Comparison of ENCODE assay signal across 8 cellular contexts in the genomic region with DNA sequence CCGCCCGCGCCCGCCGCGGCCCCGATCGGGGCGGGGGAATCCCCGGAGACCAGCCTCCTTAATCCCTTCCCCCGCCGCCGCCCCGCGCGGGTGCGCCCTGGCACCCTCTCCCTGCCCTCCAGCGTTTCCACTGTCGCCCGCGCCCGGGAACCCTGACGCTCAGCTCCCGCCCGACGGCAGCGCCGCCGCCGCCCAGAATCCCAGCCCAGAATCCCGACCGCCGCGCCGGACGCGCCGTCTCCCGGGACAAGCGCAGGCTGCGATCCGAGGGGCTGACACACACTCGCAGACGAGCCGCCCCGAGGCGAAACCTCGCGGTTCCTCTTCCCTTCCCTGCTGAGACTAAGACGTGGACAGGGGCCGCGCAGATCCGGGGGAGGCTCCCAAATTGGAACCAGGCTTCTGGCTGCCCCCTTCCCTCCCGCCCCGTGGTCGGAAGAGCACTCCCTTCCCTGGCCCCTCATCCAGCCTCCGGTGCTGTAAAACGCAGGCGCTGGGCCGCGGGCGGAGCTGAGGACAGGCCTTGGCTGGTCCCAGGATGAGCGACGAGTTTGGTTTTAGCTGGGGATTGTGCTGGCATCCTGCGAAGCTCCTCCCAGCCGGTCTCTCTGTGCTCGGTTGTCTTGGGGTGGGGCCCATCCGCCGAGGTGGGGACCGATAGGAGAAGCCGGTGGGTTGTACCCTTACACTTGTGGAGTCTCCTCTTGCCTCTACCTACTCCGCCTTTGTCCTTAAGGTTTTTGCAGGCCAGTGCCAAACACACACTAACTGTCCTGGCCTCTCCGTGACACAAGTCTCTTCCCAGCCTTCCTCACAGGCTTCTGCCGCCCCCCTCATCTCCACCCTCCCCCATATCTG. TPM values are rescaled to one million over a fixed set of nuclear protein-coding genes. Genes with fewer than 3 reads are reported as not detected.
A peak's percentile ranks its signal among the peaks of the same experiment; 100 is the strongest.
DNase-seq lines count a peak whose midpoint lies in the region; ATAC-seq lines count a peak whose summit lies in the region.

No MANE protein-coding gene starts in this region.

- peak overlapping the region; percentile 74 for H3K27ac ChIP-seq in trophoblast cell (ENCODE audit: low read depth, low read length)

- peaks cover 13% of the 10 kb centered on the region for H3K27me3 Mint-ChIP-seq in activated CD4-positive, alpha-beta T cell treated with anti-CD3 and anti-CD28 coated beads for 36 hours
- H3K27me3 Mint-ChIP-seq in activated naive CD8-positive, alpha-beta T cell treated with anti-CD3 and anti-CD28 coated beads, Interleukin-2, amount 10 ng/mL, durations not matched to agents 7 days and 5 days, result peaks cover 32% of the 10 kb centered on the region

- H2AK5ac ChIP-seq in trophoblast cell (ENCODE audit: low read length), result peak overlapping the region; percentile 84

- POLR2A ChIA-PET in activated CD4-positive, alpha-beta T cell treated with anti-CD3 and anti-CD28 coated beads for 36 hours (lab: Charles Lee), result interaction anchor here (2.0 kb wide), 1 partner anchor 22 kb away, joined by 6 read pairs; a partner anchor contains a TSS
- POLR2A ChIA-PET in activated naive CD8-positive, alpha-beta T cell treated with anti-CD3 and anti-CD28 coated beads, Interleukin-2, amount 10 ng/mL, durations not matched to agents 7 days and 5 days (lab: Charles Lee), result interaction anchor here (1.5 to 1.7 kb wide), 2 partner anchors 22 to 28 kb away, joined by 5 to 7 read pairs; a partner anchor contains a TSS

- H4K91ac ChIP-seq in trophoblast cell (ENCODE audit: low read depth, low read length), result peak overlapping the region; percentile 63

- ATAC-seq in activated CD4-positive, alpha-beta T cell treated with anti-CD3 and anti-CD28 coated beads for 36 hours, result peak; percentile 49
- ATAC-seq in activated naive CD8-positive, alpha-beta T cell treated with anti-CD3 and anti-CD28 coated beads, Interleukin-2, amount 10 ng/mL, durations not matched to agents 7 days and 5 days (ENCODE audit: low read depth), result peak; percentile 28

- H2BK12ac ChIP-seq in trophoblast cell (ENCODE audit: low read length), result peak overlapping the region; percentile 42

- peak overlapping the region; percentile 97 for H4K12ac ChIP-seq in trophoblast cell (ENCODE audit: low read depth, low read length)

- in situ Hi-C loops in HAP-1 (cut with MboI; ENCODE audit: low sequenced_read_pairs), result no loop called here

- H3K36me3 ChIP-seq in HAP-1 (replicated peaks) (0 out of 2 replicates have a peak, but pooled peaks cover 5% of the 10 kb centered on the region), trophoblast cell (ENCODE audit: control insufficient read depth in 1 of 2, insufficient read depth in 2 of 2, low read length in 2 of 2) (peaks cover 10 to 14% of the 10 kb centered on the region in 2 experiments)

- H3K9me3 Mint-ChIP-seq in activated CD4-positive, alpha-beta T cell treated with anti-CD3 and anti-CD28 coated beads for 36 hours (ENCODE audit: low read depth), result no peaks in the 10 kb centered on the region
- H3K9me3 Mint-ChIP-seq in activated naive CD8-positive, alpha-beta T cell treated with anti-CD3 and anti-CD28 coated beads, Interleukin-2, amount 10 ng/mL, durations not matched to agents 7 days and 5 days, result no peaks in the 10 kb centered on the region

- WGBS in trophoblast cell (ENCODE audit: extremely low coverage, insufficient coverage, insufficient read length), result no CpG with 5 or more reads among the region's 74 CpGs

- H3K4me2 ChIP-seq in trophoblast cell (ENCODE audit: low read length), result peak overlapping the region; percentile 98

- H3K4me3 ChIP-seq in HAP-1, result peak overlapping the region; percentile 53
- peak overlapping the region; percentile 93 for H3K4me3 ChIP-seq in trophoblast cell (ENCODE audit: low read depth, low read length)

- H4K8ac ChIP-seq in trophoblast cell (ENCODE audit: low read depth, low read length), result peak overlapping the region; percentile 90

- peak; percentile 51 for DNase-seq in activated CD4-positive, alpha-beta T cell treated with anti-CD3 and anti-CD28 coated beads for 36 hours
- DNase-seq in activated CD4-positive, alpha-beta T cell treated with anti-CD3 and anti-CD28 coated beads, Interleukin-2, amount 50 U/mL, for 4 hours, result no peak
- DNase-seq in HAP-1 (ENCODE audit: low spot score in 2 of 2) (peak; percentile 64 to 84), MV-4-11 (lab: John Stamatoyannopoulos, UW) (peak; percentile 77), cardiac septum (ENCODE audit: low spot score) (peak; percentile 84), trophoblast cell (peak; percentile 75 to 78), NCI-H2196 treated with DMSO at 0.1 percent for 48 hours (lab: John Stamatoyannopoulos, UW; ENCODE audit: unreplicated experiment) (no peak)
- DNase-seq in activated naive CD8-positive, alpha-beta T cell treated with anti-CD3 and anti-CD28 coated beads, Interleukin-2, amount 10 ng/mL, durations not matched to agents 7 days and 5 days, result peak; percentile 44

- CTCF ChIA-PET in activated CD4-positive, alpha-beta T cell treated with anti-CD3 and anti-CD28 coated beads for 36 hours (lab: Charles Lee), result interaction anchor here (0.8 to 14.7 kb wide), 6 partner anchors 13 to 35 kb away, joined by 3 to 384 read pairs (median 6); a partner anchor contains a TSS

- no peaks in the 10 kb centered on the region for H3K27me3 ChIP-seq in HAP-1 (ENCODE audit: low read depth)
- no peaks in the 10 kb centered on the region for H3K27me3 ChIP-seq in trophoblast cell (ENCODE audit: insufficient read depth, low read length)

- H3K14ac ChIP-seq in trophoblast cell (ENCODE audit: low read length), result peak overlapping the region; percentile 97

- no peak overlapping the region for H3K27ac Mint-ChIP-seq in activated CD4-positive, alpha-beta T cell treated with anti-CD3 and anti-CD28 coated beads for 36 hours
- H3K27ac Mint-ChIP-seq in activated naive CD8-positive, alpha-beta T cell treated with anti-CD3 and anti-CD28 coated beads, Interleukin-2, amount 10 ng/mL, durations not matched to agents 7 days and 5 days, result peak overlapping the region; percentile 38

- H2BK5ac ChIP-seq in trophoblast cell (ENCODE audit: low read depth, low read length, poor library complexity), result peak overlapping the region; percentile 61

- peaks cover 12% of the 10 kb centered on the region for H3K79me2 ChIP-seq in trophoblast cell (ENCODE audit: control insufficient read depth, insufficient read depth, low read length, poor library complexity)

- H3K4me1 Mint-ChIP-seq in activated CD4-positive, alpha-beta T cell treated with anti-CD3 and anti-CD28 coated beads for 36 hours, result peaks cover 11% of the 10 kb centered on the region
- H3K4me1 Mint-ChIP-seq in activated naive CD8-positive, alpha-beta T cell treated with anti-CD3 and anti-CD28 coated beads, Interleukin-2, amount 10 ng/mL, durations not matched to agents 7 days and 5 days, result peaks cover 8% of the 10 kb centered on the region

- H2BK120ac ChIP-seq in trophoblast cell (ENCODE audit: insufficient read depth, low read length, poor library complexity), result peak overlapping the region; percentile 81

- peak overlapping the region; percentile 81 for H3K9ac ChIP-seq in trophoblast cell (ENCODE audit: low read length)

- H3K4ac ChIP-seq in trophoblast cell (ENCODE audit: low read depth, low read length), result peak overlapping the region; percentile 75

- peak overlapping the region; percentile 79 for H3K4me3 Mint-ChIP-seq in activated CD4-positive, alpha-beta T cell treated with anti-CD3 and anti-CD28 coated beads for 36 hours
- H3K4me3 Mint-ChIP-seq in activated naive CD8-positive, alpha-beta T cell treated with anti-CD3 and anti-CD28 coated beads, Interleukin-2, amount 10 ng/mL, durations not matched to agents 7 days and 5 days, result peak overlapping the region; percentile 99

- peaks cover 14% of the 10 kb centered on the region for H3K79me1 ChIP-seq in trophoblast cell (ENCODE audit: low read length)

- H3K23ac ChIP-seq in trophoblast cell (ENCODE audit: low read length), result no peak overlapping the region

- H3K4me1 ChIP-seq in HAP-1 (peaks cover 12% of the 10 kb centered on the region), trophoblast cell (ENCODE audit: control insufficient read depth in 1 of 2, insufficient read depth in 2 of 2, low read length in 2 of 2) (peaks cover 11 to 27% of the 10 kb centered on the region in 2 experiments)

- intact Hi-C loops in activated CD4-positive, alpha-beta T cell treated with anti-CD3 and anti-CD28 coated beads for 36 hours (cut with DNase I, micrococcal nuclease), result loop anchor here (1.0 kb wide), 2 partner anchors 23 to 27 kb away; a partner anchor contains a TSS
- intact Hi-C loops in cardiac septum (cut with DNase I), result no loop called here

- peak overlapping the region; percentile 97 for H3K18ac ChIP-seq in trophoblast cell (ENCODE audit: low read length)

- H3K9me3 ChIP-seq in HAP-1 (no peaks in the 10 kb centered on the region), trophoblast cell (ENCODE audit: insufficient read depth, low read depth, low read length) (no peaks in the 10 kb centered on the region)

- H2AFZ ChIP-seq in trophoblast cell (ENCODE audit: insufficient read depth, low read length, poor library complexity), result peak overlapping the region; percentile 80

- H3K36me3 Mint-ChIP-seq in activated CD4-positive, alpha-beta T cell treated with anti-CD3 and anti-CD28 coated beads for 36 hours (ENCODE audit: low read depth), result no peaks in the 10 kb centered on the region
- H3K36me3 Mint-ChIP-seq in activated naive CD8-positive, alpha-beta T cell treated with anti-CD3 and anti-CD28 coated beads, Interleukin-2, amount 10 ng/mL, durations not matched to agents 7 days and 5 days, result no peaks in the 10 kb centered on the region

RNA-seq across cellular contexts. Expression of a gene that starts 1.1 kb away (rescaled TPM):
- total RNA-seq in activated CD4-positive, alpha-beta T cell treated with anti-CD3 and anti-CD28 coated beads for 36 hours, result 1 to 10 TPM; 1.8 to 1.9 TPM
- 1 to 10 TPM; 2.6 to 3.3 TPM for total RNA-seq in activated naive CD8-positive, alpha-beta T cell treated with anti-CD3 and anti-CD28 coated beads, Interleukin-2, amount 10 ng/mL, durations not matched to agents 7 days and 5 days
- total RNA-seq in cardiac septum, result 8.6 TPM
- 29.2 and 29.4 TPM in 2 replicates for polyA plus RNA-seq in trophoblast cell (2013)

RNA-seq across cellular contexts. Expression of a gene that starts 22.3 kb away (rescaled TPM):
- 10 to 100 TPM; 20.2 to 22.6 TPM for total RNA-seq in activated CD4-positive, alpha-beta T cell treated with anti-CD3 and anti-CD28 coated beads for 36 hours
- total RNA-seq in activated naive CD8-positive, alpha-beta T cell treated with anti-CD3 and anti-CD28 coated beads, Interleukin-2, amount 10 ng/mL, durations not matched to agents 7 days and 5 days, result 10 to 100 TPM; 36.9 to 43.4 TPM
- total RNA-seq in cardiac septum, result 19.8 TPM
- polyA plus RNA-seq in trophoblast cell (2013), result 10.8 and 12.1 TPM in 2 replicates

RNA-seq across cellular contexts. Expression of a gene that starts 27.6 kb away (rescaled TPM):
- 1 to 10 TPM; 2.1 to 2.2 TPM for total RNA-seq in activated CD4-positive, alpha-beta T cell treated with anti-CD3 and anti-CD28 coated beads for 36 hours
- 1 to 10 TPM; 2.4 to 2.9 TPM for total RNA-seq in activated naive CD8-positive, alpha-beta T cell treated with anti-CD3 and anti-CD28 coated beads, Interleukin-2, amount 10 ng/mL, durations not matched to agents 7 days and 5 days
- total RNA-seq in cardiac septum, result 6.3 TPM
- polyA plus RNA-seq in trophoblast cell (2013), result 21.5 and 23.7 TPM in 2 replicates

RNA-seq across cellular contexts. Expression of a gene that starts 57.2 kb away (rescaled TPM):
- total RNA-seq in activated CD4-positive, alpha-beta T cell treated with anti-CD3 and anti-CD28 coated beads for 36 hours, result not detected
- total RNA-seq in activated naive CD8-positive, alpha-beta T cell treated with anti-CD3 and anti-CD28 coated beads, Interleukin-2, amount 10 ng/mL, durations not matched to agents 7 days and 5 days, result under 1 TPM; 0.22 to 0.23 TPM
- total RNA-seq in cardiac septum, result 3.2 TPM
- not detected in 2 replicates for polyA plus RNA-seq in trophoblast cell (2013)

Comparison
In these comparisons a context has a peak if more than half of its experiments do, and no peak if none do; other contexts are left out.
1. DNase-seq: peak in activated CD4-positive, alpha-beta T cell treated with anti-CD3 and anti-CD28 coated beads for 36 hours (single experiment), HAP-1 (2 of 2), MV-4-11 (single experiment), activated naive CD8-positive, alpha-beta T cell treated with anti-CD3 and anti-CD28 coated beads, Interleukin-2, amount 10 ng/mL, durations not matched to agents 7 days and 5 days (single experiment), cardiac septum (single experiment) and trophoblast cell (2 of 2); none in activated CD4-positive, alpha-beta T cell treated with anti-CD3 and anti-CD28 coated beads, Interleukin-2, amount 50 U/mL, for 4 hours (0 of 2) and NCI-H2196 treated with DMSO at 0.1 percent for 48 hours (single experiment).